ENCODE assay signal across 21 cellular contexts in genomic region chr22:34866501-34867171, GRCh38.
DNase-seq lines count a peak whose midpoint lies in the region; ATAC-seq and TF ChIP-seq lines count a peak whose summit lies in the region.
"Had no signal": no experiment of that assay in that cellular context is flagged by ENCODE, and none has a peak within 500 bp of the region (broad histone marks: within the 10 kb centered on the region; RNA-seq: fewer than 3 reads in every experiment).

No MANE protein-coding gene starts in this region.

- DNase-seq in M059J (ENCODE audit: low read depth) = peak; percentile 80
- DNase-seq in amniotic stem cell (lab: John Stamatoyannopoulos, UW) = peak; percentile 87
- peak; percentile 39 for DNase-seq in glomerular visceral epithelial cell (ENCODE audit: extremely low spot score)
- DNase-seq in stromal cell of bone marrow (ENCODE audit: low read depth) = peak; percentile 54
- no peak for DNase-seq in CD8-positive, alpha-beta T cell
- no peak for DNase-seq in Right ventricle myocardium inferior (ENCODE audit: missing footprints)
- no peak for DNase-seq in activated T-cell treated with anti-CD3 and anti-CD28 coated beads for 4 hours
- DNase-seq: activated CD4-positive, CD25-positive, alpha-beta regulatory T cell treated with anti-CD3 and anti-CD28 coated beads, Interleukin-2, amount 50 U/mL, for 72 hours; activated CD8-positive, alpha-beta memory T cell treated with anti-CD3 and anti-CD28 coated beads, Interleukin-2, amount 50 U/mL, for 48 hours; activated naive CD4-positive, alpha-beta T cell treated with anti-CD3 and anti-CD28 coated beads, Interleukin-2, amount 50 U/mL, for 16 hours; DND-41; head of caudate nucleus; kidney; NCI-H1436 treated with DMSO at 0.1 percent for 48 hours; NCI-H510A; ovary; RPMI8226; spleen; stimulated activated naive CD4-positive, alpha-beta T cell treated with Interleukin-2 at 50 U/mL for 16 hours had no signal

- peaks cover 10% of the 10 kb centered on the region for H3K27me3 Mint-ChIP-seq in CD8-positive, alpha-beta T cell (ENCODE audit: low read depth)

- H3K4me1 ChIP-seq in CD8-positive, alpha-beta T cell (ENCODE audit: insufficient read depth, low read length) = no peaks in the 10 kb centered on the region
- H3K4me1 ChIP-seq: spleen had no signal

- POLR2A ChIA-PET in CD8-positive, alpha-beta T cell (lab: Charles Lee) = no interaction called here

- no peak for ATAC-seq in CD8-positive, alpha-beta T cell
- ATAC-seq in Right ventricle myocardium inferior = no peak
- ATAC-seq: K562 had no signal

- intact Hi-C loops in CD8-positive, alpha-beta T cell (cut with DNase I, micrococcal nuclease) = no loop called here
- intact Hi-C loops in Right ventricle myocardium inferior (cut with DNase I) = no loop called here

- no peaks in the 10 kb centered on the region for H3K9me3 Mint-ChIP-seq in CD8-positive, alpha-beta T cell

- no peaks in the 10 kb centered on the region for H3K9me3 ChIP-seq in CD8-positive, alpha-beta T cell (ENCODE audit: low read length)
- H3K9me3 ChIP-seq: ovary, spleen had no signal

- CTCF ChIA-PET in CD8-positive, alpha-beta T cell (lab: Charles Lee) = no interaction called here

- H3K4me3 ChIP-seq in CD8-positive, alpha-beta T cell (ENCODE audit: low read depth, low read length) = no peak overlapping the region
- H3K4me3 ChIP-seq: K562, ovary, spleen had no signal

- no peak overlapping the region for H3K4me3 Mint-ChIP-seq in CD8-positive, alpha-beta T cell

- H3K36me3 Mint-ChIP-seq in CD8-positive, alpha-beta T cell = no peaks in the 10 kb centered on the region

- no peak overlapping the region for H3K27ac ChIP-seq in CD8-positive, alpha-beta T cell (ENCODE audit: low read depth, low read length)
- H3K27ac ChIP-seq: C4-2B, ovary, spleen had no signal

- no peak overlapping the region for H3K27ac Mint-ChIP-seq in CD8-positive, alpha-beta T cell

- H3K36me3 ChIP-seq in CD8-positive, alpha-beta T cell (ENCODE audit: insufficient read depth, low read length) = no peaks in the 10 kb centered on the region
- H3K36me3 ChIP-seq: ovary, spleen had no signal

- peaks cover 3% of the 10 kb centered on the region for H3K4me1 Mint-ChIP-seq in CD8-positive, alpha-beta T cell (ENCODE audit: low read depth)

- TF ChIP-seq CTCF in CD8-positive, alpha-beta T cell (IDR thresholded peaks at IDR 0.05) = no peak

- no peaks in the 10 kb centered on the region for H3K27me3 ChIP-seq in CD8-positive, alpha-beta T cell (ENCODE audit: insufficient read depth, low read length)
- H3K27me3 ChIP-seq: ovary, spleen had no signal

Comparison
In these comparisons a context has a peak if more than half of its experiments do, and no peak if none do; other contexts are left out.
1. DNase-seq: peak in M059J (single experiment), amniotic stem cell (single experiment), glomerular visceral epithelial cell (single experiment) and stromal cell of bone marrow (single experiment); none in CD8-positive, alpha-beta T cell (0 of 7), Right ventricle myocardium inferior (single experiment) and activated T-cell treated with anti-CD3 and anti-CD28 coated beads for 4 hours (single experiment).